ENCODE assay signal across 17 cellular contexts in the genomic region with DNA sequence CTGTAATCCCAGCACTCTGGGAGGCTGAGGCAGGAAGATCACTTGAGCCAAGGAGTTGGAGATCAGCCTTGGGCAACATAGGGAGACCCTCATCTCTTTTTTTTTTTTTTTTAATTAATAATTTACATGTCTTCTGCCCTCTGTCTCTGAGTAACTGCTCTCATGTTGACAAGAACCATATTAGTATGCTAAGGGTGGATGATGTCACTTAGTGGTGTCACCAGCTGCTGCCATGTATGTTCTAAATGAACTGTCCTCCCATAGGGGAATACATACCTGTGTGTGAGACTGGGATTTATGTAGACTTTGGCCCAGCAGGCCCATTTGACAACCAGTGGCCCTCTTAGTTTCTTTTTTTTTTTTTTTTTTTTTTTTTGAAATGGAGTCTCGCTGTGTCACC.
DNase-seq lines count a peak whose midpoint lies in the region; ATAC-seq and TF ChIP-seq lines count a peak whose summit lies in the region.
"Had no signal": no experiment of that assay in that cellular context is flagged by ENCODE, and none has a peak within 500 bp of the region (broad histone marks: within the 10 kb centered on the region; RNA-seq: fewer than 3 reads in every experiment).

No MANE protein-coding gene starts in this region.

- WGBS in GM23248 (ENCODE audit: low coverage in 1 of 2, low lambda C conversion rate in 2 of 2, missing lambda C conversion rate in 2 of 2), 2 experiments: 81 to 100% methylated on average over 1 of the region's 1 CpG

- no peak for DNase-seq in activated CD8-positive, alpha-beta T cell treated with anti-CD3 and anti-CD28 coated beads for 36 hours
- DNase-seq in activated CD8-positive, alpha-beta T cell treated with anti-CD3 and anti-CD28 coated beads, Interleukin-2, amount 10 ng/mL, durations not matched to agents 7 days and 5 days: no peak
- peak; percentile 41 for DNase-seq in GM23248
- no peak for DNase-seq in chondrocyte (ENCODE audit: low spot score)
- no peak for DNase-seq in osteoblast (ENCODE audit: insufficient read length, low spot score, missing footprints)
- DNase-seq in activated effector memory CD4-positive, alpha-beta T cell treated with Interleukin-2 at 50 U/mL for 16 hours: no peak
- DNase-seq in NCI-H2196 (lab: John Stamatoyannopoulos, UW; ENCODE audit: unreplicated experiment): no peak
- DNase-seq: CD4-positive, alpha-beta T cell; NCI-H1436 treated with DMSO at 0.1 percent for 48 hours; NCI-H2081; NCI-H2227 treated with DMSO at 0.1 percent for 48 hours; NCI-H526 treated with DMSO at 0.1 percent for 48 hours; NK-92 treated with Interleukin-12 subunit alpha and Interleukin-12 subunit beta, amount 100 ng/mL, for 24 hours; OCI-M1; SJCRH30 had no signal

- no peaks in the 10 kb centered on the region for H3K27me3 Mint-ChIP-seq in activated CD8-positive, alpha-beta T cell treated with anti-CD3 and anti-CD28 coated beads for 36 hours
- no peaks in the 10 kb centered on the region for H3K27me3 Mint-ChIP-seq in activated CD8-positive, alpha-beta T cell treated with anti-CD3 and anti-CD28 coated beads, Interleukin-2, amount 10 ng/mL, durations not matched to agents 7 days and 5 days (ENCODE audit: low read depth)
- no peaks in the 10 kb centered on the region for H3K27me3 Mint-ChIP-seq in chondrocyte (ENCODE audit: low read depth)
- H3K27me3 Mint-ChIP-seq: CD4-positive, alpha-beta T cell had no signal

- H3K4me3 ChIP-seq in GM23248 (no peak overlapping the region), osteoblast (ENCODE audit: insufficient read depth, low read length) (no peak overlapping the region)
- H3K4me3 ChIP-seq: SJCRH30 had no signal

- no peaks in the 10 kb centered on the region for H3K9me2 ChIP-seq in GM23248 (ENCODE audit: insufficient read depth)

- intact Hi-C loops in activated CD8-positive, alpha-beta T cell treated with anti-CD3 and anti-CD28 coated beads for 36 hours (cut with micrococcal nuclease): no loop called here

- H2AFZ ChIP-seq in GM23248: no peak overlapping the region
- H2AFZ ChIP-seq in osteoblast (ENCODE audit: low read length): no peak overlapping the region

- no peaks in the 10 kb centered on the region for H3K36me3 ChIP-seq in GM23248 (ENCODE audit: low read depth)
- peaks cover 9% of the 10 kb centered on the region for H3K36me3 ChIP-seq in osteoblast (ENCODE audit: insufficient read depth, low read length)

- no peak for TF ChIP-seq CTCF in activated CD8-positive, alpha-beta T cell treated with anti-CD3 and anti-CD28 coated beads for 36 hours (IDR thresholded peaks at IDR 0.05)
- TF ChIP-seq CTCF in chondrocyte (IDR thresholded peaks at IDR 0.05): no peak
- TF ChIP-seq CTCF in osteoblast (IDR thresholded peaks at IDR 0.05; ENCODE audit: extremely low read depth, low read depth, low read length): no peak

- POLR2A ChIA-PET in activated CD8-positive, alpha-beta T cell treated with anti-CD3 and anti-CD28 coated beads for 36 hours (lab: Charles Lee): no interaction called here
- POLR2A ChIA-PET in activated CD8-positive, alpha-beta T cell treated with anti-CD3 and anti-CD28 coated beads, Interleukin-2, amount 10 ng/mL, durations not matched to agents 7 days and 5 days (lab: Charles Lee): no interaction called here

- H3K9ac ChIP-seq in GM23248: 0 out of 2 replicates have a peak overlapping the region, but pooled peaks have one; percentile 4

- H3K27me3 ChIP-seq in GM23248 (replicated peaks; ENCODE audit: insufficient read depth) (no peaks in the 10 kb centered on the region), osteoblast (ENCODE audit: insufficient read depth, low read length) (no peaks in the 10 kb centered on the region)
- H3K27me3 ChIP-seq: SJCRH30 had no signal

- no peak overlapping the region for H3K4me3 Mint-ChIP-seq in activated CD8-positive, alpha-beta T cell treated with anti-CD3 and anti-CD28 coated beads for 36 hours
- no peak overlapping the region for H3K4me3 Mint-ChIP-seq in activated CD8-positive, alpha-beta T cell treated with anti-CD3 and anti-CD28 coated beads, Interleukin-2, amount 10 ng/mL, durations not matched to agents 7 days and 5 days
- H3K4me3 Mint-ChIP-seq in chondrocyte (ENCODE audit: unreplicated experiment): no peak overlapping the region
- H3K4me3 Mint-ChIP-seq: CD4-positive, alpha-beta T cell had no signal

- H3K27ac ChIP-seq in GM23248 (peak overlapping the region; percentile 18; the same call in 1 of the 2 replicates), osteoblast (ENCODE audit: low read depth, low read length) (peak overlapping the region; percentile 45)
- H3K27ac ChIP-seq: RWPE1, SJCRH30 had no signal

- no peak overlapping the region for H3K4me2 ChIP-seq in GM23248 (ENCODE audit: unreplicated experiment)
- no peak overlapping the region for H3K4me2 ChIP-seq in osteoblast (ENCODE audit: insufficient read depth, low read length)

- H3F3A ChIP-seq in GM23248 (ENCODE audit: insufficient read depth): peaks cover 31% of the 10 kb centered on the region

- peaks cover 43% of the 10 kb centered on the region for H3K4me1 ChIP-seq in GM23248 (ENCODE audit: insufficient read depth)
- peaks cover 19% of the 10 kb centered on the region for H3K4me1 ChIP-seq in osteoblast (ENCODE audit: insufficient read depth, low read length)
- H3K4me1 ChIP-seq: SJCRH30 had no signal

- H3K79me2 ChIP-seq in GM23248 (ENCODE audit: insufficient read depth) (peaks cover 33% of the 10 kb centered on the region), osteoblast (ENCODE audit: insufficient read depth, low read length) (peaks cover 48% of the 10 kb centered on the region)

- H3K27ac Mint-ChIP-seq in activated CD8-positive, alpha-beta T cell treated with anti-CD3 and anti-CD28 coated beads for 36 hours: no peak overlapping the region
- H3K27ac Mint-ChIP-seq in activated CD8-positive, alpha-beta T cell treated with anti-CD3 and anti-CD28 coated beads, Interleukin-2, amount 10 ng/mL, durations not matched to agents 7 days and 5 days: no peak overlapping the region
- H3K27ac Mint-ChIP-seq in chondrocyte (ENCODE audit: unreplicated experiment): peak overlapping the region; percentile 36
- H3K27ac Mint-ChIP-seq: CD4-positive, alpha-beta T cell had no signal

- H3K36me3 Mint-ChIP-seq in activated CD8-positive, alpha-beta T cell treated with anti-CD3 and anti-CD28 coated beads for 36 hours (ENCODE audit: low read depth): peaks cover 5% of the 10 kb centered on the region
- peaks cover 15% of the 10 kb centered on the region for H3K36me3 Mint-ChIP-seq in activated CD8-positive, alpha-beta T cell treated with anti-CD3 and anti-CD28 coated beads, Interleukin-2, amount 10 ng/mL, durations not matched to agents 7 days and 5 days (ENCODE audit: low read depth)
- H3K36me3 Mint-ChIP-seq in chondrocyte (ENCODE audit: low read depth): no peaks in the 10 kb centered on the region

- CTCF ChIA-PET in activated CD8-positive, alpha-beta T cell treated with anti-CD3 and anti-CD28 coated beads for 36 hours (lab: Charles Lee): no interaction called here
- CTCF ChIA-PET in activated CD8-positive, alpha-beta T cell treated with anti-CD3 and anti-CD28 coated beads, Interleukin-2, amount 10 ng/mL, durations not matched to agents 7 days and 5 days (lab: Charles Lee): no interaction called here

- H3K9me3 ChIP-seq in GM23248 (ENCODE audit: low read depth) (no peaks in the 10 kb centered on the region), osteoblast (ENCODE audit: low read depth, low read length) (no peaks in the 10 kb centered on the region)
- H3K9me3 ChIP-seq: SJCRH30 had no signal

- H4K20me1 ChIP-seq in GM23248 (ENCODE audit: insufficient read depth) (no peaks in the 10 kb centered on the region), osteoblast (ENCODE audit: insufficient read depth, low read length) (no peaks in the 10 kb centered on the region)

- H3K9me3 Mint-ChIP-seq in activated CD8-positive, alpha-beta T cell treated with anti-CD3 and anti-CD28 coated beads for 36 hours: no peaks in the 10 kb centered on the region
- H3K9me3 Mint-ChIP-seq in activated CD8-positive, alpha-beta T cell treated with anti-CD3 and anti-CD28 coated beads, Interleukin-2, amount 10 ng/mL, durations not matched to agents 7 days and 5 days (ENCODE audit: insufficient read depth): no peaks in the 10 kb centered on the region
- no peaks in the 10 kb centered on the region for H3K9me3 Mint-ChIP-seq in chondrocyte (ENCODE audit: low read depth)
- H3K9me3 Mint-ChIP-seq: CD4-positive, alpha-beta T cell had no signal

- ATAC-seq in activated CD8-positive, alpha-beta T cell treated with anti-CD3 and anti-CD28 coated beads for 36 hours: peak; percentile 41
- ATAC-seq in activated CD8-positive, alpha-beta T cell treated with anti-CD3 and anti-CD28 coated beads, Interleukin-2, amount 10 ng/mL, durations not matched to agents 7 days and 5 days: no peak
- ATAC-seq in HG03460 (IDR thresholded peaks at IDR 0.05; ENCODE audit: unreplicated experiment): no peak

- peaks cover 28% of the 10 kb centered on the region for H3K4me1 Mint-ChIP-seq in activated CD8-positive, alpha-beta T cell treated with anti-CD3 and anti-CD28 coated beads for 36 hours (ENCODE audit: low read depth)
- H3K4me1 Mint-ChIP-seq in activated CD8-positive, alpha-beta T cell treated with anti-CD3 and anti-CD28 coated beads, Interleukin-2, amount 10 ng/mL, durations not matched to agents 7 days and 5 days (ENCODE audit: low read depth): peaks cover 8% of the 10 kb centered on the region
- peaks cover 27% of the 10 kb centered on the region for H3K4me1 Mint-ChIP-seq in chondrocyte (ENCODE audit: low read depth)

- in situ Hi-C loops in GM23248 (cut with MboI): no loop called here
